ENCODE assay signal across 23 cellular contexts in the genomic region with DNA sequence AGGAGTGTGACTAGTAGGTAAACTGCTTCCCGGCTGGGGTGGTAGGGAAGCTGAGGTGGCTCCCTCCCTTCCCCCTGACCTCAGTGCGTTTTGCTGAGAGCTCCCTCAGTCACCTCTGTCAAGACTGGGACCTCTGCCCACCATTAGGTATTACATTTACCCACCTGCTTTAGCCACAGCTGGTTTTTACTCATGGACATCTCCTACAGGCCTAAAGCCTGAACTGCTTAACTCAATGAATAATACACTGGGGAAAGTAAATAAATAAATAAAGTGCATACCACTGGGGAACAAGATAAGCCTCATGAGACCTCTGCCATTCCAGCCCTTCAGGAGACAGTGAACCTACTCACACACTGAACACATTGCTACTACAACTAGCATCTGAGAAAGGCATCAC. TPM values are rescaled to one million over a fixed set of nuclear protein-coding genes. Genes with fewer than 3 reads are reported as not detected.
DNase-seq lines count a peak whose midpoint lies in the region; ATAC-seq, FAIRE-seq and TF ChIP-seq lines count a peak whose summit lies in the region.
"Had no signal": no experiment of that assay in that cellular context is flagged by ENCODE, and none has a peak within 500 bp of the region (broad histone marks: within the 10 kb centered on the region; RNA-seq: fewer than 3 reads in every experiment).

No MANE protein-coding gene starts in this region.

- no peak overlapping the region for H3K9ac ChIP-seq in K562 (ENCODE audit: insufficient read depth in 1 of 2, low read depth in 2 of 2, low read length in 2 of 2)
- H3K9ac ChIP-seq in mesendoderm (ENCODE audit: low read length): no peak overlapping the region

- no peak for FAIRE-seq in K562 (lab: Jason Lieb, UNC)
- FAIRE-seq: A204.1, D721Med, GM19239, H54, RCC 7860 had no signal

- TF ChIP-seq CTCF in AG04450 (IDR thresholded peaks at IDR 0.05; ENCODE audit: low read depth, low read length) (0 out of 2 replicates have a peak, but pooled peaks have one; percentile 18), HFFc6 (IDR thresholded peaks at IDR 0.05) (peak; percentile 14; the same call in 1 of the 2 replicates), K562 (IDR thresholded peaks at IDR 0.05 in 2 of 3, conservative IDR thresholded peaks at IDR 0.05 in 1 of 3; ENCODE audit: insufficient read depth in 2 of 3, low read depth in 1 of 3, low read length in 3 of 3) (peak in 1 of 3 experiments; percentile 7; a peak in 1 of 6 replicates)

- no peak overlapping the region for H2AK5ac ChIP-seq in mesendoderm (ENCODE audit: low read length)

- no peaks in the 10 kb centered on the region for H3K4me1 ChIP-seq in K562 (replicated peaks in 1 of 2; ENCODE audit: control insufficient read depth in 2 of 2, insufficient read depth in 2 of 2, low read length in 2 of 2)
- no peaks in the 10 kb centered on the region for H3K4me1 ChIP-seq in mesendoderm (ENCODE audit: control insufficient read depth, low read depth, low read length)

- H3K36me3 ChIP-seq in K562 (ENCODE audit: control insufficient read depth, insufficient read depth, low read length) (no peaks in the 10 kb centered on the region), mesendoderm (ENCODE audit: control insufficient read depth, insufficient read depth, low read length) (no peaks in the 10 kb centered on the region)
- H3K36me3 ChIP-seq: BE2C had no signal

- H3K4me3 Mint-ChIP-seq in HFFc6: no peak overlapping the region
- H3K4me3 Mint-ChIP-seq: T-helper 1 cell treated with Interleukin-12 subunit alpha and Interleukin-12 subunit beta and Interleukin-4 antibody, amounts not matched to agents 30 μg/mL and 1 μg/mL, for 36 hours had no signal

- H4K8ac ChIP-seq in mesendoderm (ENCODE audit: low read depth, low read length): no peak overlapping the region

- BruUV-seq in K562 (replicated peaks; lab: Mats Ljungman, UMichigan): no TSS peak

- no peaks in the 10 kb centered on the region for H3K79me1 ChIP-seq in mesendoderm (ENCODE audit: low read length)

- DNase-seq in AG04450 (ENCODE audit: low read depth, low spot score): no peak
- DNase-seq in HFFc6: no peak
- no peak for DNase-seq in K562 (ENCODE audit: extremely low read depth in 1 of 4, low spot score in 3 of 4)
- DNase-seq in mesendoderm: peak; percentile 12
- DNase-seq in DMS79 treated with DMSO at 0.1 percent for 48 hours (lab: John Stamatoyannopoulos, UW): no peak
- no peak for DNase-seq in NCI-H526 treated with DMSO at 0.1 percent for 48 hours (lab: John Stamatoyannopoulos, UW)
- DNase-seq: BE2C, DMS53, EL, KG1, NCI-H1092, NCI-H1436, NCI-H1930, NCI-H2227 treated with DMSO at 0.1 percent for 48 hours, NCI-H510A, NCI-H748 treated with DMSO at 0.1 percent for 48 hours had no signal

- no peaks in the 10 kb centered on the region for H3K79me2 ChIP-seq in K562 (ENCODE audit: control insufficient read depth, insufficient read depth, low read length)
- no peaks in the 10 kb centered on the region for H3K79me2 ChIP-seq in mesendoderm (ENCODE audit: control insufficient read depth, insufficient read depth, low read length)

- H3K27me3 Mint-ChIP-seq in HFFc6 (ENCODE audit: insufficient read depth): peaks cover 6% of the 10 kb centered on the region

- H3K27me3 ChIP-seq in AG04450 (ENCODE audit: control insufficient read depth, insufficient read depth, low read length) (no peaks in the 10 kb centered on the region), K562 (ENCODE audit: control insufficient read depth in 2 of 2, insufficient read depth in 2 of 2, low read length in 2 of 2) (peaks cover 5 to 18% of the 10 kb centered on the region in 2 experiments; a peak in 4 of 5 replicates), mesendoderm (ENCODE audit: insufficient read depth, low read length, poor library complexity) (no peaks in the 10 kb centered on the region)

- no peak overlapping the region for H3K18ac ChIP-seq in mesendoderm (ENCODE audit: low read length)

- H2BK5ac ChIP-seq in mesendoderm (ENCODE audit: low read length): no peak overlapping the region

- H3K9me3 ChIP-seq in AG04450 (ENCODE audit: control insufficient read depth, insufficient read depth, low read length) (no peaks in the 10 kb centered on the region; the same call in 1 of the 2 replicates), K562 (replicated peaks; ENCODE audit: control insufficient read depth, insufficient read depth, low read depth, low read length) (no peaks in the 10 kb centered on the region)
- H3K9me3 ChIP-seq: BE2C had no signal

- no peak overlapping the region for H3K56ac ChIP-seq in mesendoderm (ENCODE audit: low read length)

- TF ChIP-seq POLR2A in K562 (conservative IDR thresholded peaks at IDR 0.05): no peak

- no peak overlapping the region for H2BK15ac ChIP-seq in mesendoderm (replicated peaks; ENCODE audit: low read depth)

- no peak overlapping the region for H3K4me2 ChIP-seq in K562 (ENCODE audit: insufficient read depth, low read length)
- H3K4me2 ChIP-seq in mesendoderm (ENCODE audit: low read length): no peak overlapping the region

- CTCF ChIA-PET in AG04450 (lab: Charles Lee) (interaction anchor here (0.6 to 1.6 kb wide), 3 partner anchors 16 to 331 kb away, joined by 3 to 11 read pairs (median 3); no protein-coding TSS in a partner anchor), K562 (lab: Yijun Ruan, JAX; ENCODE audit: low intra/inter-chr PET ratio) (no interaction called here)

- no peaks in the 10 kb centered on the region for H3K36me3 Mint-ChIP-seq in HFFc6 (ENCODE audit: low read depth)

- no peak overlapping the region for H3K27ac Mint-ChIP-seq in HFFc6
- H3K27ac Mint-ChIP-seq: T-helper 1 cell treated with Interleukin-12 subunit alpha and Interleukin-12 subunit beta and Interleukin-4 antibody, amounts not matched to agents 30 μg/mL and 1 μg/mL, for 36 hours had no signal

- H2BK120ac ChIP-seq in mesendoderm (ENCODE audit: low read depth, low read length): no peak overlapping the region

- H3K9me3 Mint-ChIP-seq in HFFc6: peaks cover 4% of the 10 kb centered on the region; the same call in 1 of the 2 replicates

- in situ Hi-C loops in K562 (cut with MboI): no loop called here

- no peak overlapping the region for H4K5ac ChIP-seq in mesendoderm (ENCODE audit: low read length)

- no peak overlapping the region for H3K4ac ChIP-seq in mesendoderm (ENCODE audit: low read depth, low read length)

- peak; percentile 36; the same call in 2 of the 3 replicates for ATAC-seq in K562
- ATAC-seq in HG02588 (IDR thresholded peaks at IDR 0.05; ENCODE audit: unreplicated experiment): no peak

- H3K4me1 Mint-ChIP-seq in HFFc6 (ENCODE audit: low read depth): peaks cover 8% of the 10 kb centered on the region

- TF ChIP-seq EP300 in K562 (IDR thresholded peaks at IDR 0.05; ENCODE audit: low read length): no peak

- POLR2A ChIA-PET in AG04450 (lab: Yijun Ruan, JAX): interaction anchor here (1.4 kb wide), 1 partner anchor 9 kb away, joined by 5 read pairs; no protein-coding TSS in a partner anchor
- POLR2A ChIA-PET in K562 (lab: Yijun Ruan, JAX): interaction anchor here (0.9 kb wide), 1 partner anchor 8 kb away, joined by 3 read pairs; no protein-coding TSS in a partner anchor

- no peaks in the 10 kb centered on the region for H4K20me1 ChIP-seq in K562 (replicated peaks; ENCODE audit: control insufficient read depth, insufficient read depth, low read length)

- no peak overlapping the region for H3K23ac ChIP-seq in mesendoderm (ENCODE audit: low read length)

- intact Hi-C loops in K562 (cut with micrococcal nuclease): no loop called here

- 0% methylated on average over 2 of the region's 2 CpGs for WGBS in K562 (ENCODE audit: insufficient coverage, low coverage, missing lambda C conversion rate)
- WGBS in mesendoderm (ENCODE audit: extremely low coverage, insufficient coverage, low lambda C conversion rate): no CpG with 5 or more reads among the region's 2 CpGs

- no peak overlapping the region for H3K4me3 ChIP-seq in AG04450 (ENCODE audit: low read depth, low read length)
- H3K4me3 ChIP-seq in K562: no peak overlapping the region
- H3K4me3 ChIP-seq in mesendoderm (ENCODE audit: low read length): no peak overlapping the region

- no peak overlapping the region for H3K27ac ChIP-seq in AG04450 (ENCODE audit: low read depth, low read length)
- H3K27ac ChIP-seq in K562 (ENCODE audit: extremely low read depth, low read depth, low read length): no peak overlapping the region
- no peak overlapping the region for H3K27ac ChIP-seq in mesendoderm (ENCODE audit: low read depth, low read length)

- no peaks in the 10 kb centered on the region for H3K9me1 ChIP-seq in K562 (ENCODE audit: control insufficient read depth, insufficient read depth, low read length)

- no peak for TF ChIP-seq RAD21 in K562 (CRISPR knock-in tag; conservative IDR thresholded peaks at IDR 0.05 in 1 of 2, IDR thresholded peaks at IDR 0.05 in 1 of 2)

- H2AFZ ChIP-seq in K562 (ENCODE audit: low read depth, low read length): no peak overlapping the region

TF ChIP-seq in K562, 482 proteins besides CTCF, POLR2A, EP300 and RAD21 (continues in another document):
- no peak for TF ChIP-seq ZNF184 (CRISPR knock-in tag; IDR thresholded peaks at IDR 0.05)
- TF ChIP-seq ZEB2 (IDR thresholded peaks at IDR 0.05): no peak
- no peak for TF ChIP-seq NFIC (IDR thresholded peaks at IDR 0.05)
- TF ChIP-seq HMGN3 (IDR thresholded peaks at IDR 0.05; ENCODE audit: borderline replicate concordance, extremely low read depth, insufficient read length, low read depth, low read length): no peak

RNA-seq across cellular contexts. Expression of a gene that starts 38.9 kb away (rescaled TPM):
- polyA plus RNA-seq in AG04450 (2011; rRNA removed) (34.1 and 44.2 TPM in 2 replicates), K562 (2011; rRNA removed) (32.8 and 35.3 TPM in 2 replicates), K562 (2014; fragmentation: Illumina TruSeq; extraction: Trizol) (31.7 and 37.3 TPM in 2 replicates), K562 (2014; fragmentation: Nextera tagmentation; extraction: Ambion mirVana) (10 to 100 TPM in 1 of 2 experiments, 1 to 10 TPM in 1; 9.8 to 12.4 TPM), K562 (2014; rRNA removed) (16.7 and 16.9 TPM in 2 replicates)
- 54.3 and 73.0 TPM in 2 replicates for polyA minus RNA-seq in AG04450 (2011; rRNA and poly(A)+ RNA removed)
- 10 to 100 TPM; 28.8 to 31.7 (median 30.2) TPM for total RNA-seq in HFFc6 (2021; fragmentation: NEBNext Ultra II Directional; extraction: Animal tissue kit (Norgen Biotek cat#: 25700))
- 92.4 and 231 TPM in 2 replicates for total RNA-seq in K562 (2011; cell fraction: chromatin; rRNA removed; ENCODE audit: low replicate concordance)
- total RNA-seq in K562 (2011; cell fraction: nucleolus; rRNA removed): 50.2 and 69.1 TPM in 2 replicates
- 89.7 and 128 TPM in 2 replicates for total RNA-seq in K562 (2011; cell fraction: nucleoplasm; rRNA removed)
- total RNA-seq in K562 (2014; rRNA removed) (26.3 and 29.3 TPM in 2 replicates), K562 (2014; rRNA removed; fragmentation: Illumina TruSeq; extraction: Trizol) (38.1 and 45.7 TPM in 2 replicates), K562 (2015; rRNA removed; fragmentation: Illumina TruSeq; extraction: Trizol) (43.2 and 46.1 TPM in 2 replicates), K562 (2021) (30.4 and 32.4 TPM in 2 replicates)
- polyA plus RNA-seq in K562 (2011; cell fraction: cytosol; rRNA removed): 14.1 and 20.3 TPM in 2 replicates
- 41.4 and 45.1 TPM in 2 replicates for polyA plus RNA-seq in K562 (2011; cell fraction: nucleus; rRNA removed)
- polyA plus RNA-seq in K562 (2012): 18.0 and 21.4 TPM in 2 replicates
- polyA minus RNA-seq in K562 (2011; rRNA and poly(A)+ RNA removed): 82.6 and 111 TPM in 2 replicates
- 20.7 and 21.2 TPM in 2 replicates for polyA minus RNA-seq in K562 (2011; cell fraction: cytosol; rRNA and poly(A)+ RNA removed)
- polyA minus RNA-seq in K562 (2011; cell fraction: nucleus; rRNA and poly(A)+ RNA removed): 48.7 and 71.8 TPM in 2 replicates
- polyA plus RNA-seq in mesendoderm (2013, experiment 1 of 2): 24.9 TPM
- 24.3 TPM for polyA plus RNA-seq in mesendoderm (2013, experiment 2 of 2)
